9 cellular contexts compared by ENCODE assay signal in the genomic region with DNA sequence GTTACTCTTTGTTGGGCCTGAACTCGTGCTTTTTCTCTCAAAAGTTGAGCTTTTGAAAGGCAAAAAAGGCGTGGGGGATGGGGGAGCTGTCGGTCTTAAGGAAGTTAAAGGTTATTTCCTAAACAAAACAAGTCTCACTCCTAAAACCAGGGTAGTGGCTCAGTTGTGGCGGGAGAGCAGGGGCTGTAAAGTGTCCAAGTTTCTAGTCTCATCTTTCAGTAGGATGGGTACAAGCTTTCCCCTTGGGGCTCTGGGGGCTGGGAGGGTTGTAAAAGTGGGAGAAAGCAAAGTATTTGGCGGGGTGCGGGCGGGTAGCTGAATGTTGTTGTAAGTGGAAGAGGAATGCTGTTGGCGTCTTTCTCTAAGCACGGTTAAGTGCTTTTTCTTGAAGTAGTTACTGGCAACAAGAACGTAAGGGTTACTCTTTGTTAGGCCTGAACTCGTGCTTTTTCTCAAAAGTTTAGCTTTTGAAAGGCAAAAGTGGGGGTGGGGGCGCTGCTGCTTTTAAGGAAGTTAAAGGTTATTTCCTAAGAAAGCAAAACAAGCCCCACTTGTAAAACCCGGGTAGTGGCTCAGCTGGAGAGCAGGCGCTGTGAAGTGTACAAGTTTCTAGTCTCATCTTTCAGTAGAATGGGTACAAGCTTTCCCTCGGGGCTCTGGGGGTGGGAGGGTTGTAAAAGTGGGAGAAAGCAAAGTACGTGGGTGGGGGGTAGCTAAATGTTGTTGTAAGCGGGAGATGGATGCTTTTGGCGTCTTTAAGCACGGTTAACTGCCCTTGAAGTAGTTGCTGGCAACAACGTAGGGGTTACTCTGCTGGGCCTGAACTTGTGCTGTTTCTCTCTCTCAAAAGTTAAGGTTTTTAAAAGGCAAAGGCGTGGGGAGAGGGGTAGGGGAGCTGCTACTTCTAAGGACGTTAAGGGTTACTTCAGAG. TPM values are rescaled to one million over a fixed set of nuclear protein-coding genes. Genes with fewer than 3 reads are reported as not detected.
A peak's percentile ranks its signal among the peaks of the same experiment; 100 is the strongest.
DNase-seq lines count a peak whose midpoint lies in the region; ATAC-seq, FAIRE-seq and TF ChIP-seq lines count a peak whose summit lies in the region.
"Had no signal": no experiment of that assay in that cellular context is flagged by ENCODE, and none has a peak within 500 bp of the region (broad histone marks: within the 10 kb centered on the region; RNA-seq: fewer than 3 reads in every experiment).

No MANE protein-coding gene starts in this region.

- H3K36me3 ChIP-seq in heart left ventricle (peaks cover 0 to 30% (median 28%) of the 10 kb centered on the region in 9 donors), keratinocyte (ENCODE audit: control insufficient read depth in 2 of 2, extremely low read depth in 1 of 2, insufficient read depth in 2 of 2, low read length in 2 of 2) (peaks cover 15 to 31% of the 10 kb centered on the region in 2 experiments)

- H3K9ac ChIP-seq in keratinocyte (ENCODE audit: control insufficient read depth, extremely low read depth, insufficient read depth, low read length): peak overlapping the region; percentile 91

- H3K4me2 ChIP-seq in keratinocyte (ENCODE audit: control insufficient read depth, extremely low read depth, insufficient read depth, low read depth, low read length): peak overlapping the region; percentile 96

- H3K9me1 ChIP-seq in keratinocyte (ENCODE audit: control insufficient read depth, extremely low read depth, insufficient read depth, low read length): peaks cover 2% of the 10 kb centered on the region

- peaks cover 60% of the 10 kb centered on the region for H3K4me1 Mint-ChIP-seq in stimulated activated memory B cell treated with anti-CD40 and anti-IgM and Interleukin-4, amounts not matched to agents 10 μg/mL and 1 μg/mL and 100 μg/mL, for 72 hours

- H3K27me3 Mint-ChIP-seq in stimulated activated memory B cell treated with anti-CD40 and anti-IgM and Interleukin-4, amounts not matched to agents 10 μg/mL and 1 μg/mL and 100 μg/mL, for 72 hours: no peaks in the 10 kb centered on the region

- H3K27ac ChIP-seq in heart left ventricle: peak overlapping the region; percentile 85 to 99 (median 96)
- H3K27ac ChIP-seq in keratinocyte (ENCODE audit: control insufficient read depth, insufficient read depth, low read length): peak overlapping the region; percentile 90

- DNase-seq in heart left ventricle: peak in 2 of 5 donors; percentile 24 to 38
- DNase-seq in Right ventricle myocardium inferior (ENCODE audit: missing footprints): no peak
- peak; percentile 59 for DNase-seq in NOMO-1 treated with dmso at 0.1 percent for 144 hours (lab: John Stamatoyannopoulos, UW; ENCODE audit: unreplicated experiment)
- no peak for DNase-seq in astrocyte of the cerebellum (ENCODE audit: low read depth)
- DNase-seq in keratinocyte (ENCODE audit: low read depth, low spot score): no peak
- DNase-seq in NCI-H2107 treated with DMSO at 0.1 percent for 48 hours (lab: John Stamatoyannopoulos, UW; ENCODE audit: unreplicated experiment): no peak
- no peak for DNase-seq in mucosa of gallbladder (ENCODE audit: low spot score)

- peak overlapping the region; percentile 99 for H3K27ac Mint-ChIP-seq in stimulated activated memory B cell treated with anti-CD40 and anti-IgM and Interleukin-4, amounts not matched to agents 10 μg/mL and 1 μg/mL and 100 μg/mL, for 72 hours

- in situ Hi-C loops in astrocyte of the cerebellum (cut with HindIII; ENCODE audit: low sequenced_read_pairs): no loop called here

- peak overlapping the region; percentile 54 to 89 (median 78) for H3K4me3 ChIP-seq in heart left ventricle
- peak overlapping the region; percentile 61 for H3K4me3 ChIP-seq in astrocyte of the cerebellum (ENCODE audit: low read depth, low read length)
- peak overlapping the region; percentile 49 to 81 (median 79) for H3K4me3 ChIP-seq in keratinocyte (ENCODE audit: control insufficient read depth in 2 of 3, extremely low read depth in 1 of 3, insufficient read depth in 2 of 3, low read depth in 1 of 3, low read length in 3 of 3)

- peaks cover 32% of the 10 kb centered on the region for H3K36me3 Mint-ChIP-seq in stimulated activated memory B cell treated with anti-CD40 and anti-IgM and Interleukin-4, amounts not matched to agents 10 μg/mL and 1 μg/mL and 100 μg/mL, for 72 hours

- no peak for FAIRE-seq in keratinocyte (lab: Jason Lieb, UNC)
- FAIRE-seq: G401.6 had no signal

- peak in 1 of 4 donors; percentile 14 for ATAC-seq in heart left ventricle
- no peak for ATAC-seq in Right ventricle myocardium inferior
- ATAC-seq in stimulated activated memory B cell treated with anti-CD40 and anti-IgM and Interleukin-4, amounts not matched to agents 10 μg/mL and 1 μg/mL and 100 μg/mL, for 72 hours: peak; percentile 32

- WGBS in heart left ventricle, 4 donors: 52 to 58% (median 55%) methylated on average over 22 of the region's 22 CpGs

- peaks cover 15% of the 10 kb centered on the region for H4K20me1 ChIP-seq in keratinocyte (ENCODE audit: control insufficient read depth, extremely low read depth, insufficient read depth, low read length)

- H3K4me3 Mint-ChIP-seq in stimulated activated memory B cell treated with anti-CD40 and anti-IgM and Interleukin-4, amounts not matched to agents 10 μg/mL and 1 μg/mL and 100 μg/mL, for 72 hours: peak overlapping the region; percentile 85

- no peaks in the 10 kb centered on the region for H3K27me3 ChIP-seq in heart left ventricle
- H3K27me3 ChIP-seq in keratinocyte (ENCODE audit: control insufficient read depth, extremely low read depth, insufficient read depth, low read length): no peaks in the 10 kb centered on the region

- no peaks in the 10 kb centered on the region for H3K9me3 ChIP-seq in heart left ventricle
- no peaks in the 10 kb centered on the region for H3K9me3 ChIP-seq in keratinocyte (ENCODE audit: control insufficient read depth, low read depth, low read length)

- H3K79me2 ChIP-seq in keratinocyte (ENCODE audit: control insufficient read depth, insufficient read depth, low read length): peaks cover 35% of the 10 kb centered on the region

- TF ChIP-seq CTCF in heart left ventricle (IDR thresholded peaks at IDR 0.05) (no peak), astrocyte of the cerebellum (IDR thresholded peaks at IDR 0.05; ENCODE audit: low read depth, low read length, missing control alignments) (no peak), keratinocyte (optimal IDR thresholded peaks at IDR 0.05 in 1 of 3, IDR thresholded peaks at IDR 0.05 in 1 of 3, conservative IDR thresholded peaks at IDR 0.05 in 1 of 3; ENCODE audit: extremely low read depth in 1 of 3, insufficient read depth in 2 of 3, low read length in 3 of 3) (no peak)

- no peak overlapping the region for H2AFZ ChIP-seq in keratinocyte (ENCODE audit: control insufficient read depth, low read length)

- TF ChIP-seq POLR2A in heart left ventricle (IDR thresholded peaks at IDR 0.05): no peak

- dilution Hi-C loops in keratinocyte (cut with MboI; ENCODE audit: extremely low pct_ligation_motif_present, low sequenced_read_pairs): no loop called here

- intact Hi-C loops in heart left ventricle (cut with DNase I) (loop anchor here in 5 of 10 donors (2.0 to 10.0 kb wide), 5 partner anchors 93 to 425 kb away; partner anchors contain the start of gene SLC2A9 (in 3 of the 5)), Right ventricle myocardium inferior (cut with DNase I) (loop anchor here (2.0 kb wide), 2 partner anchors 33 to 99 kb away; no protein-coding TSS in a partner anchor)

- peaks cover 0 to 45% (median 30%) of the 10 kb centered on the region in 12 donors for H3K4me1 ChIP-seq in heart left ventricle
- peaks cover 27% of the 10 kb centered on the region for H3K4me1 ChIP-seq in keratinocyte (ENCODE audit: control insufficient read depth, extremely low read depth, insufficient read depth, low read length)

- H3K9me3 Mint-ChIP-seq in stimulated activated memory B cell treated with anti-CD40 and anti-IgM and Interleukin-4, amounts not matched to agents 10 μg/mL and 1 μg/mL and 100 μg/mL, for 72 hours: no peaks in the 10 kb centered on the region

RNA-seq across cellular contexts. Expression of gene WDR1, which starts 1.1 kb away (rescaled TPM):
- total RNA-seq in heart left ventricle (100 to 1,000 TPM; 113 to 299 (median 185) TPM), Right ventricle myocardium inferior (210 TPM), mucosa of gallbladder (297 TPM)
- polyA plus RNA-seq in heart left ventricle (100 to 1,000 TPM in 1 of 2 donors, 10 to 100 TPM in 1; 76.1 to 279 TPM), keratinocyte (388 to 423 TPM (median 388 TPM) in 3 replicates)
- 337 TPM for polyA plus RNA-seq in keratinocyte (2011; ENCODE audit: low read depth)
- 391 and 468 TPM in 2 replicates for polyA plus RNA-seq in keratinocyte (2011; cell fraction: cytosol; rRNA removed)
- polyA plus RNA-seq in keratinocyte (2011; cell fraction: nucleus; rRNA removed): 312 and 336 TPM in 2 replicates
- polyA plus RNA-seq in keratinocyte (2012; ENCODE audit: low replicate concordance): 204 and 352 TPM in 2 replicates
- polyA minus RNA-seq in keratinocyte: 342 to 533 TPM (median 448 TPM) in 3 replicates
- polyA minus RNA-seq in keratinocyte (2011; cell fraction: cytosol; rRNA and poly(A)+ RNA removed): 411 TPM
- polyA minus RNA-seq in keratinocyte (2011; cell fraction: nucleus; rRNA and poly(A)+ RNA removed): 185 and 236 TPM in 2 replicates
